Comparison of ENCODE assay signal across 10 cellular contexts in the genomic region with DNA sequence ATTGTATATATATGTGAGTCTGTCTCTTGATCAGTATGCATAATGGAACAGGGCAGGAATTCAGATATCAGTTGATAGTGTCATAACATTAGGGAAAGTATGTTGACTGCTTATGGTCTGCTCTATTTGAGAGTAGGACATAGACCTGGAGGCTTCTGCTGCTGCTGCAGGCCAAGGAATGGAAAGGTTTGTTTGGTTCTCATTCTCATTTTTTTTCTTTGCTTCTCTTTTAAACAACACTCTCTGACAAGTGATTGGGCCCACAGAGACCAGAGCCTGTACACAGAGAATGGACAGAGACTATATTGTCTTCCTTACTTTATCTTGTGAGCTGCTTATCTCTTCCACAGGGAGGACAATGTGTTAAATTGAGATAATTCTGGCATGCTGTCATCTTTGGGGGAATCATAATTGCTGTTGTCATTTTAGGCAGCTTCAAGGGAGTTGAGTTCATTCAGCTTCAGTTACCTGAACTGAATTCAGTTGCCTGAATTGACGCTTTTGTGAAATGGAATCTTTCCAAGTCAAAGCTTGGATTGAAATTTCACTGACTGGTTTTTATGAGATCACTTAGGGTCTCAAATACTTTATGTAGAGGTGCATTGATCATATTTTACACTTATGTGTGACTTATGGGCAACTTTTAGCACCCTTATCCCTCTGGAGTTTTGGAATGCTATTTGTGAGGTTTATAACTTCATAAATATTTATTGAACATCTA. TPM values are rescaled to one million over a fixed set of nuclear protein-coding genes. Genes with fewer than 3 reads are reported as not detected.
DNase-seq lines count a peak whose midpoint lies in the region; ATAC-seq and TF ChIP-seq lines count a peak whose summit lies in the region.
"Had no signal": no experiment of that assay in that cellular context is flagged by ENCODE, and none has a peak within 500 bp of the region (broad histone marks: within the 10 kb centered on the region; RNA-seq: fewer than 3 reads in every experiment).

No MANE protein-coding gene starts in this region.

- no peak overlapping the region for H2BK120ac ChIP-seq in IMR-90 (ENCODE audit: low read depth, low read length)

- peaks cover 10% of the 10 kb centered on the region for H3K9me1 ChIP-seq in IMR-90 (ENCODE audit: insufficient read depth, low read length)

- H2AFZ ChIP-seq in IMR-90 (replicated peaks; ENCODE audit: low read length, poor library complexity) = no peak overlapping the region

- H4K20me1 ChIP-seq in IMR-90 (ENCODE audit: insufficient read depth, low read length) = peaks cover 91% of the 10 kb centered on the region

- H3K27me3 ChIP-seq in IMR-90 (ENCODE audit: control insufficient read depth, insufficient read depth, low read length) = no peaks in the 10 kb centered on the region
- H3K27me3 ChIP-seq in ascending aorta = no peaks in the 10 kb centered on the region

- H3K4me3 Mint-ChIP-seq in CD14-positive monocyte = no peak overlapping the region
- peak overlapping the region; percentile 85 for H3K4me3 Mint-ChIP-seq in natural killer cell

- H2BK5ac ChIP-seq in IMR-90 (ENCODE audit: low read depth, low read length, poor library complexity, severe bottlenecking) = no peak overlapping the region

- no peak overlapping the region for H2AK9ac ChIP-seq in IMR-90 (replicated peaks; ENCODE audit: low read depth, low read length, poor library complexity)

- TF ChIP-seq POLR2A in IMR-90 (IDR thresholded peaks at IDR 0.05; ENCODE audit: low read depth, low read length) = no peak

- peak overlapping the region in 6 of 7 donors; percentile 5 to 76 (median 21) for H3K27ac Mint-ChIP-seq in CD14-positive monocyte
- peak overlapping the region; percentile 77 to 95 for H3K27ac Mint-ChIP-seq in natural killer cell

- POLR2A ChIA-PET in IMR-90 (lab: Charles Lee; ENCODE audit: unreplicated experiment) (interaction anchor here (0.6 kb wide), 1 partner anchor 18 kb away, joined by 4 read pairs; no protein-coding TSS in a partner anchor), HEK293T (lab: Yijun Ruan, JAX) (interaction anchor here (2.0 kb wide), 1 partner anchor 17 kb away, joined by 8 read pairs; the partner anchor contains the start of gene CAP1)

- no peak overlapping the region for H3K9ac ChIP-seq in IMR-90 (ENCODE audit: low read depth, low read length)

- H3K56ac ChIP-seq in IMR-90 (ENCODE audit: extremely low read depth, insufficient read depth, low read length) = no peak overlapping the region

- H2BK15ac ChIP-seq in IMR-90 (ENCODE audit: low read depth, low read length) = no peak overlapping the region

- DNase-seq in CD14-positive monocyte (ENCODE audit: low spot score) (no peak), IMR-90 (no peak), ascending aorta (ENCODE audit: low spot score in 2 of 2) (no peak), natural killer cell (no peak), GM19240 (ENCODE audit: insufficient read length, low spot score) (no peak), nucleus accumbens (lab: John Stamatoyannopoulos, UW) (no peak), kidney tubule cell (ENCODE audit: low spot score) (no peak), HEK293T (ENCODE audit: extremely low spot score) (no peak)
- DNase-seq: NCI-H1436 had no signal

- no peak overlapping the region for H4K91ac ChIP-seq in IMR-90 (ENCODE audit: insufficient read depth, low read depth, low read length)

- H3K27ac ChIP-seq in IMR-90 (ENCODE audit: insufficient read depth, low read length) (no peak overlapping the region), ascending aorta (peak overlapping the region; percentile 33 to 36)

- no peak overlapping the region for H4K5ac ChIP-seq in IMR-90 (ENCODE audit: low read depth, low read length)

- H3K4me1 ChIP-seq in IMR-90 (ENCODE audit: control insufficient read depth, insufficient read depth, low read length) (peaks cover 9% of the 10 kb centered on the region), ascending aorta (peaks cover 15 to 57% of the 10 kb centered on the region in 2 donors)

- H3K36me3 Mint-ChIP-seq in CD14-positive monocyte (peaks cover 37 to 78% of the 10 kb centered on the region in 2 donors), natural killer cell (no peaks in the 10 kb centered on the region)

- H2BK20ac ChIP-seq in IMR-90 (ENCODE audit: low read depth, low read length) = no peak overlapping the region

- H3K14ac ChIP-seq in IMR-90 (replicated peaks; ENCODE audit: low read depth, low read length) = 0 out of 2 replicates have a peak overlapping the region, but pooled peaks have one; percentile 11

- no peak overlapping the region for H2AK5ac ChIP-seq in IMR-90 (ENCODE audit: low read depth, low read length)

- H3K27me3 Mint-ChIP-seq in CD14-positive monocyte (ENCODE audit: low read depth in 3 of 3) (no peaks in the 10 kb centered on the region), natural killer cell (ENCODE audit: low read depth in 2 of 2) (no peaks in the 10 kb centered on the region)

- dilution Hi-C loops in IMR-90 (cut with HindIII; ENCODE audit: low sequenced_read_pairs, unreplicated experiment) = no loop called here

- H3K4me3 ChIP-seq in IMR-90 (ENCODE audit: insufficient read depth, low read depth, low read length) = no peak overlapping the region
- H3K4me3 ChIP-seq in ascending aorta = no peak overlapping the region

- H3K9me3 ChIP-seq in IMR-90 (ENCODE audit: control insufficient read depth, insufficient read depth, low read length) (no peaks in the 10 kb centered on the region), ascending aorta (no peaks in the 10 kb centered on the region)

- WGBS in IMR-90 (ENCODE audit: extremely low coverage in 2 of 2, insufficient read length in 1 of 2), 2 experiments = no CpG with 5 or more reads among the region's 1 CpG

- no peak for TF ChIP-seq CTCF in CD14-positive monocyte (IDR thresholded peaks at IDR 0.05)
- TF ChIP-seq CTCF in IMR-90 (conservative IDR thresholded peaks at IDR 0.05; ENCODE audit: low read depth, low read length) = no peak
- no peak for TF ChIP-seq CTCF in ascending aorta (IDR thresholded peaks at IDR 0.05)
- TF ChIP-seq CTCF in natural killer cell (IDR thresholded peaks at IDR 0.05) = no peak

- H3K4me1 Mint-ChIP-seq in CD14-positive monocyte (peaks cover 97% of the 10 kb centered on the region), natural killer cell (peaks cover 92 to 97% of the 10 kb centered on the region in 2 donors)

- CTCF ChIA-PET in IMR-90 (lab: Yijun Ruan, JAX) = interaction anchor here (1.2 kb wide), 1 partner anchor 258 kb away, joined by 3 read pairs; no protein-coding TSS in a partner anchor
- CTCF ChIA-PET in HEK293T (lab: Yijun Ruan, JAX) = interaction anchor here (0.6 kb wide), 1 partner anchor 11 kb away, joined by 3 read pairs; no protein-coding TSS in a partner anchor

- no peak overlapping the region for H3K18ac ChIP-seq in IMR-90 (ENCODE audit: low read depth, low read length)

- intact Hi-C loops in CD14-positive monocyte (cut with micrococcal nuclease) (no loop called here), IMR-90 (cut with micrococcal nuclease) (no loop called here), ascending aorta (cut with DNase I) (no loop called here), natural killer cell (cut with micrococcal nuclease) (loop anchor here (2.0 kb wide), 1 partner anchor 17 kb away; the partner anchor contains the start of gene CAP1)

- TF ChIP-seq RAD21 in IMR-90 (IDR thresholded peaks at IDR 0.05; ENCODE audit: low read length) = no peak

- H3K36me3 ChIP-seq in IMR-90 (ENCODE audit: control insufficient read depth, insufficient read depth, low read length) = peaks cover 26% of the 10 kb centered on the region
- H3K36me3 ChIP-seq in ascending aorta = peaks cover 17 to 38% of the 10 kb centered on the region in 2 donors

- ATAC-seq in IMR-90 (ENCODE audit: low read depth) = no peak
- ATAC-seq in natural killer cell = no peak
- ATAC-seq: Panc1 had no signal

- BruUV-seq in IMR-90 (replicated peaks; lab: Mats Ljungman, UMichigan) = no TSS peak

- no peaks in the 10 kb centered on the region for H3K9me3 Mint-ChIP-seq in CD14-positive monocyte
- no peaks in the 10 kb centered on the region for H3K9me3 Mint-ChIP-seq in natural killer cell

- in situ Hi-C loops in IMR-90 (cut with MboI; ENCODE audit: low sequenced_read_pairs) = no loop called here

- no peak overlapping the region for H4K8ac ChIP-seq in IMR-90 (ENCODE audit: low read depth in 2 of 2, low read length in 2 of 2)

- peaks cover 17 to 76% of the 10 kb centered on the region in 2 experiments for H3K79me1 ChIP-seq in IMR-90 (ENCODE audit: low read depth in 1 of 2, low read length in 2 of 2)

- no peak overlapping the region for H3K4ac ChIP-seq in IMR-90 (ENCODE audit: low read depth, low read length)

- H3K23ac ChIP-seq in IMR-90 (ENCODE audit: low read depth, low read length) = no peak overlapping the region

- no peak overlapping the region for H3K4me2 ChIP-seq in IMR-90 (ENCODE audit: low read depth, low read length)

TF ChIP-seq in IMR-90, 13 proteins besides CTCF, POLR2A, EP300 and RAD21 (continues in another document):
- TF ChIP-seq MAFK (IDR thresholded peaks at IDR 0.05; ENCODE audit: low read depth, low read length) = no peak
- no peak for TF ChIP-seq MAZ (IDR thresholded peaks at IDR 0.05; ENCODE audit: borderline replicate concordance, low read depth, low read length)

TF ChIP-seq in HEK293T, 16 proteins besides CTCF, POLR2A, EP300 and RAD21:
- TF ChIP-seq ARNT (IDR thresholded peaks at IDR 0.05) = no peak
- TF ChIP-seq ELF4 (IDR thresholded peaks at IDR 0.05) = no peak
- no peak for TF ChIP-seq FOXM1 (IDR thresholded peaks at IDR 0.05; ENCODE audit: borderline replicate concordance)

RNA-seq across cellular contexts. Expression of gene CAP1, which starts 16.9 kb away (rescaled TPM):
- 100 to 1,000 TPM; 876 to 941 TPM for polyA plus RNA-seq in CD14-positive monocyte
- 756 and 792 TPM in 2 replicates for total RNA-seq in IMR-90 (2012; rRNA removed)
- polyA plus RNA-seq in IMR-90 (2012; rRNA removed) = 405 and 434 TPM in 2 replicates
- 135 and 138 TPM in 2 replicates for polyA plus RNA-seq in IMR-90 (2012; cell fraction: cytosol; rRNA removed)
- 70.1 and 267 TPM in 2 replicates for polyA plus RNA-seq in IMR-90 (2012; cell fraction: nucleus; rRNA removed; ENCODE audit: low replicate concordance)
- 252 TPM for total RNA-seq in ascending aorta
- total RNA-seq in natural killer cell = 100 to 1,000 TPM; 482 to 541 (median 537) TPM

RNA-seq across cellular contexts. Expression of gene PPT1, which starts 39.6 kb away (rescaled TPM):
- polyA plus RNA-seq in CD14-positive monocyte (1,000 to 10,000 TPM in 1 of 2 donors, 100 to 1,000 TPM in 1; 658 to 1,143 TPM), IMR-90 (2012; rRNA removed) (19.9 and 22.7 TPM in 2 replicates)
- total RNA-seq in IMR-90 (2012; rRNA removed) (41.4 and 55.4 TPM in 2 replicates), ascending aorta (84.2 TPM), natural killer cell (10 to 100 TPM; 24.9 to 34.5 (median 29.9) TPM)
- polyA plus RNA-seq in IMR-90 (2012; cell fraction: cytosol; rRNA removed) = 9.5 and 13.9 TPM in 2 replicates
- 4.2 and 13.5 TPM in 2 replicates for polyA plus RNA-seq in IMR-90 (2012; cell fraction: nucleus; rRNA removed; ENCODE audit: low replicate concordance)
